Comparison of ENCODE assay signal across 19 cellular contexts in the genomic region with DNA sequence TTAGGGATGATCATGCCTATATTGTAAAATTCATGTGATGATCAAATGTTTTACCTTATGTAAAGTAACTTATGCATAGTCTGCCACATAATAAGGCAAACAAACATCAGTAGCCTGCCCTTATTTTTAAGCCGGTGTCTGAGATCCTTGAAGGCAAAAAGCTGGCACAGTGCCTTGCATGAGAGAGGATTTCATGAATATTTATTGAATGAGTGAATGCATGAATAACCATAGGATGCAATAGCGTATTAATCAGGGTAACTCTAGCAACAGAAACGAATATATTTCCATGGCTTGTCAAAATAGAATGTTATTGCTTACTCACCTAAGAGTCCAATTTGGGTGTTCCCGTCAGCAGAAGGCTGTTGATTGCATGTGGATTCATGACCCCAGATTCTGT. TPM values are rescaled to one million over a fixed set of nuclear protein-coding genes. Genes with fewer than 3 reads are reported as not detected.
DNase-seq lines count a peak whose midpoint lies in the region; ATAC-seq and TF ChIP-seq lines count a peak whose summit lies in the region.
"Had no signal": no experiment of that assay in that cellular context is flagged by ENCODE, and none has a peak within 500 bp of the region (broad histone marks: within the 10 kb centered on the region; RNA-seq: fewer than 3 reads in every experiment).

No MANE protein-coding gene starts in this region.

- DNase-seq in NCI-H446 (lab: John Stamatoyannopoulos, UW) (peak; percentile 34 to 41), NCI-H446 treated with DMSO at 0.1 percent for 48 hours (lab: John Stamatoyannopoulos, UW) (no peak), PC-3 (peak; percentile 10), fibroblast of lung (ENCODE audit: low read depth in 2 of 2) (peak; percentile 28 to 35), NCI-H187 treated with DMSO at 0.1 percent for 48 hours (lab: John Stamatoyannopoulos, UW) (no peak), caudate nucleus (lab: John Stamatoyannopoulos, UW) (no peak)
- DNase-seq: 8988T; BE2C; CD4-positive, CD25-positive, alpha-beta regulatory T cell; COR-L47; GOT3; KBM-7; NCI-H187; NCI-H2227 treated with DMSO at 0.1 percent for 48 hours; NCI-H748 treated with DMSO at 0.1 percent for 48 hours; NK-92 treated with Interleukin-12 subunit alpha and Interleukin-12 subunit beta, amount 100 ng/mL, for 24 hours had no signal

- no TSS peak for BruUV-seq in PC-3 (replicated peaks; lab: Mats Ljungman, UMichigan)

- CTCF ChIA-PET in PC-3 (lab: Charles Lee): no interaction called here

- H3K9ac ChIP-seq in PC-3 (ENCODE audit: low read length) (no peak overlapping the region), fibroblast of lung (ENCODE audit: insufficient read depth, low read length) (no peak overlapping the region)

- H3K9me3 ChIP-seq in PC-3 (ENCODE audit: low read length): no peaks in the 10 kb centered on the region
- H3K9me3 ChIP-seq in fibroblast of lung (ENCODE audit: control insufficient read depth, insufficient read depth, low read depth, low read length): no peaks in the 10 kb centered on the region
- H3K9me3 ChIP-seq: BE2C had no signal

- H2AFZ ChIP-seq in PC-3 (ENCODE audit: low read length): no peak overlapping the region
- no peak overlapping the region for H2AFZ ChIP-seq in fibroblast of lung (ENCODE audit: low read length)

- intact Hi-C loops in PC-3 (cut with micrococcal nuclease): no loop called here

- no peaks in the 10 kb centered on the region for H3K36me3 ChIP-seq in PC-3 (ENCODE audit: low read depth, low read length)
- no peaks in the 10 kb centered on the region for H3K36me3 ChIP-seq in fibroblast of lung (ENCODE audit: control insufficient read depth, insufficient read depth, low read length)
- H3K36me3 ChIP-seq: BE2C had no signal

- no peak overlapping the region for H3K4me2 ChIP-seq in PC-3 (ENCODE audit: low read length)
- no peak overlapping the region for H3K4me2 ChIP-seq in fibroblast of lung (ENCODE audit: extremely low read depth, insufficient read depth, low read length)

- TF ChIP-seq CTCF in PC-3 (conservative IDR thresholded peaks at IDR 0.05; ENCODE audit: low read depth, low read length) (no peak), fibroblast of lung (conservative IDR thresholded peaks at IDR 0.05 in 1 of 2, IDR thresholded peaks at IDR 0.05 in 1 of 2; ENCODE audit: low read depth in 1 of 2, low read length in 2 of 2) (no peak)

- H3K9me2 ChIP-seq in PC-3 (replicated peaks; ENCODE audit: low read length): no peaks in the 10 kb centered on the region

- H3K27ac ChIP-seq in PC-3 (ENCODE audit: low read length): no peak overlapping the region
- no peak overlapping the region for H3K27ac ChIP-seq in fibroblast of lung (ENCODE audit: insufficient read depth, low read length)
- no peak overlapping the region for H3K27ac ChIP-seq in caudate nucleus (ENCODE audit: low read depth, low read length)

- no peak overlapping the region for H3K4me3 ChIP-seq in PC-3 (ENCODE audit: low read length)
- H3K4me3 ChIP-seq in fibroblast of lung (replicated peaks in 1 of 4; ENCODE audit: control extremely low read depth in 1 of 4, insufficient read depth in 1 of 4, low read depth in 3 of 4, low read length in 4 of 4): no peak overlapping the region

- POLR2A ChIA-PET in PC-3 (lab: Charles Lee; ENCODE audit: unreplicated experiment): no interaction called here

- H3K4me1 ChIP-seq in PC-3 (ENCODE audit: insufficient read depth, low read length): no peaks in the 10 kb centered on the region
- H3K4me1 ChIP-seq in fibroblast of lung (ENCODE audit: control insufficient read depth, extremely low read depth, insufficient read depth, low read length): no peaks in the 10 kb centered on the region
- H3K4me1 ChIP-seq: BE2C had no signal

- H3K79me2 ChIP-seq in PC-3 (ENCODE audit: low read length) (no peaks in the 10 kb centered on the region), fibroblast of lung (ENCODE audit: control insufficient read depth, insufficient read depth, low read length) (no peaks in the 10 kb centered on the region)

- peaks cover 8% of the 10 kb centered on the region; the same call in 1 of the 2 replicates for H3K27me3 ChIP-seq in PC-3 (ENCODE audit: low read length)
- H3K27me3 ChIP-seq in fibroblast of lung (ENCODE audit: control insufficient read depth, insufficient read depth, low read length): no peaks in the 10 kb centered on the region
- H3K27me3 ChIP-seq: BE2C had no signal

- ATAC-seq in PC-3 (no peak), GM21360 (IDR thresholded peaks at IDR 0.05; ENCODE audit: unreplicated experiment) (no peak), HG03139 (IDR thresholded peaks at IDR 0.05; ENCODE audit: unreplicated experiment) (no peak)
- ATAC-seq: Right ventricle myocardium inferior had no signal

- H4K20me1 ChIP-seq in PC-3 (ENCODE audit: low read length): no peaks in the 10 kb centered on the region
- no peaks in the 10 kb centered on the region for H4K20me1 ChIP-seq in fibroblast of lung (ENCODE audit: control insufficient read depth, extremely low read depth, insufficient read depth, low read length)

- H3F3A ChIP-seq in PC-3 (ENCODE audit: low read length, unreplicated experiment): no peaks in the 10 kb centered on the region

RNA-seq across cellular contexts. Expression of a gene that starts 34.9 kb away (rescaled TPM):
- total RNA-seq in PC-3 (2014; rRNA removed): 21.6 and 31.4 TPM in 2 replicates
- total RNA-seq in fibroblast of lung: 27.5 and 47.4 TPM in 2 replicates
- 29.9 and 51.7 TPM in 2 replicates for polyA plus RNA-seq in fibroblast of lung
- 17.3 and 30.6 TPM in 2 replicates for polyA plus RNA-seq in fibroblast of lung (2012)
- polyA minus RNA-seq in fibroblast of lung (ENCODE audit: low replicate concordance): 49.0 and 68.1 TPM in 2 replicates

Comparison
In these comparisons a context has a peak if more than half of its experiments do, and no peak if none do; other contexts are left out.
1. DNase-seq: peak in NCI-H446 (2 of 2), PC-3 (single experiment) and fibroblast of lung (2 of 2); none in NCI-H446 treated with DMSO at 0.1 percent for 48 hours (single experiment), NCI-H187 treated with DMSO at 0.1 percent for 48 hours (single experiment) and caudate nucleus (0 of 61).